In genomic region chr4:153141238-153141637, GRCh38 we compare ENCODE assay signal across 23 cellular contexts.
"Had no signal": no experiment of that assay in that cellular context is flagged by ENCODE, and none has a peak within 500 bp of the region (broad histone marks: within the 10 kb centered on the region; RNA-seq: fewer than 3 reads in every experiment).

No MANE protein-coding gene starts in this region.

- DNase-seq: activated CD4-positive, alpha-beta T cell treated with anti-CD3 and anti-CD28 coated beads for 48 hours; activated CD4-positive, CD25-positive, alpha-beta regulatory T cell; activated CD8-positive, alpha-beta T cell treated with anti-CD3 and anti-CD28 coated beads for 36 hours; activated naive CD4-positive, alpha-beta T cell treated with anti-CD3 and anti-CD28 coated beads, Interleukin-2, amount 10 ng/mL, durations not matched to agents 7 days and 5 days; activated naive CD8-positive, alpha-beta T cell treated with anti-CD3 and anti-CD28 coated beads, Interleukin-2, amount 50 U/mL, for 24 hours; activated T-cell treated with anti-CD3 and anti-CD28 coated beads, Interleukin-2, amount 50 U/mL, for 4 hours; aorta; brain microvascular endothelial cell; cortex of kidney; effector CD4-positive, alpha-beta T cell; head of caudate nucleus; kidney; left ventricle myocardium inferior; mammary epithelial cell; occipital lobe; posterior cingulate gyrus; retina; spleen; stimulated activated naive CD8-positive, alpha-beta T cell treated with anti-CD3 and anti-CD28 coated beads, Interleukin-15, Interleukin-2, amounts not matched to agents 100 U/mL and 50 U/mL, for 24 hours; uterus had no signal

- ATAC-seq: activated CD8-positive, alpha-beta T cell treated with anti-CD3 and anti-CD28 coated beads for 36 hours; activated naive CD8-positive, alpha-beta T cell treated with anti-CD3 and anti-CD28 coated beads, Interleukin-2, amount 50 U/mL, for 24 hours; activated T-cell treated with anti-CD3 and anti-CD28 coated beads, Interleukin-2, amount 50 U/mL, for 4 hours; stimulated activated naive CD8-positive, alpha-beta T cell treated with anti-CD3 and anti-CD28 coated beads, Interleukin-15, Interleukin-2, amounts not matched to agents 100 U/mL and 50 U/mL, for 24 hours had no signal

- H3K36me3 Mint-ChIP-seq: activated naive CD4-positive, alpha-beta T cell treated with anti-CD3 and anti-CD28 coated beads, Interleukin-2, amount 10 ng/mL, durations not matched to agents 7 days and 5 days had no signal

- H3K27ac ChIP-seq: brain microvascular endothelial cell, left ventricle myocardium inferior, spleen, tibial nerve, uterus had no signal

- H3K4me3 Mint-ChIP-seq: activated CD8-positive, alpha-beta T cell treated with anti-CD3 and anti-CD28 coated beads for 36 hours; activated naive CD4-positive, alpha-beta T cell treated with anti-CD3 and anti-CD28 coated beads, Interleukin-2, amount 10 ng/mL, durations not matched to agents 7 days and 5 days; activated naive CD8-positive, alpha-beta T cell treated with anti-CD3 and anti-CD28 coated beads, Interleukin-2, amount 50 U/mL, for 24 hours; activated T-cell treated with anti-CD3 and anti-CD28 coated beads, Interleukin-2, amount 50 U/mL, for 4 hours; central memory CD8-positive, alpha-beta T cell; T-helper 2 cell treated with Interferon-gamma antibody and Interleukin-4, amounts not matched to agents 5 μg/mL and 100 μg/mL, for 36 hours had no signal

- H3K36me3 ChIP-seq: brain microvascular endothelial cell, left ventricle myocardium inferior, spleen, tibial nerve, uterus had no signal

- H3K27ac Mint-ChIP-seq: activated CD8-positive, alpha-beta T cell treated with anti-CD3 and anti-CD28 coated beads for 36 hours; activated naive CD4-positive, alpha-beta T cell treated with anti-CD3 and anti-CD28 coated beads, Interleukin-2, amount 10 ng/mL, durations not matched to agents 7 days and 5 days; activated naive CD8-positive, alpha-beta T cell treated with anti-CD3 and anti-CD28 coated beads, Interleukin-2, amount 50 U/mL, for 24 hours; T-helper 2 cell treated with Interferon-gamma antibody and Interleukin-4, amounts not matched to agents 5 μg/mL and 100 μg/mL, for 36 hours had no signal

- H3K9me3 ChIP-seq: left ventricle myocardium inferior, spleen, tibial nerve, uterus had no signal

- H3K9me3 Mint-ChIP-seq: activated CD8-positive, alpha-beta T cell treated with anti-CD3 and anti-CD28 coated beads for 36 hours; activated naive CD4-positive, alpha-beta T cell treated with anti-CD3 and anti-CD28 coated beads, Interleukin-2, amount 10 ng/mL, durations not matched to agents 7 days and 5 days; activated naive CD8-positive, alpha-beta T cell treated with anti-CD3 and anti-CD28 coated beads, Interleukin-2, amount 50 U/mL, for 24 hours; activated T-cell treated with anti-CD3 and anti-CD28 coated beads, Interleukin-2, amount 50 U/mL, for 4 hours; central memory CD8-positive, alpha-beta T cell; T-helper 2 cell treated with Interferon-gamma antibody and Interleukin-4, amounts not matched to agents 5 μg/mL and 100 μg/mL, for 36 hours had no signal

- H3K27me3 ChIP-seq: brain microvascular endothelial cell, tibial nerve, uterus had no signal

- H3K4me1 ChIP-seq: uterus had no signal

- H3K4me1 Mint-ChIP-seq: activated naive CD4-positive, alpha-beta T cell treated with anti-CD3 and anti-CD28 coated beads, Interleukin-2, amount 10 ng/mL, durations not matched to agents 7 days and 5 days; central memory CD8-positive, alpha-beta T cell had no signal

- H3K4me3 ChIP-seq: left ventricle myocardium inferior, spleen, tibial nerve, uterus had no signal
